ENCODE assay signal across 8 cellular contexts in the genomic region with DNA sequence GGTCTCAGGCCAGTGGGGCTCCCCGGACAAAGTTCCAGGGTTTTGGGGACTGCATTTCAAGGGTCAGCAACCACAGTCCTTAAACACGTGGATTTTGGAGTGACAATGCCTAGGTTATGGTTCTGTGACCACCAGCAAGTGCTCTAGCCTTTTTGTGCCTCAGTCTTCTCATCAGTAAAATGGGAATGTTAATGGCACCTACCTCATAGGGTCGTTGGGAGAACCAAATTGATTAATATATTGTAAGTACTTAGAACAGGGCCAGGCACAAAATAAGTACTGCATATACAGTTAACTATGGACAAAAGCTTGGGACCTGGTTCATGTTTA. TPM values are rescaled to one million over a fixed set of nuclear protein-coding genes. Genes with fewer than 3 reads are reported as not detected.
A peak's percentile ranks its signal among the peaks of the same experiment; 100 is the strongest.
DNase-seq lines count a peak whose midpoint lies in the region; ATAC-seq, FAIRE-seq and TF ChIP-seq lines count a peak whose summit lies in the region.

No MANE protein-coding gene starts in this region.

- no peak for TF ChIP-seq EP300 in H1 (IDR thresholded peaks at IDR 0.05; ENCODE audit: borderline replicate concordance in 1 of 2, low read depth in 2 of 2, low read length in 2 of 2)

- no peak overlapping the region for H3K23ac ChIP-seq in H1 (ENCODE audit: insufficient read length)

- peaks cover 0 to 61% (median 24%) of the 10 kb centered on the region in 11 experiments; a peak in 14 of 22 replicates for H3K36me3 ChIP-seq in BLaER1 treated with 17β-estradiol and CSF1 and Interleukin-3, amounts not matched to agents 10 nM and 100 nM
- no peaks in the 10 kb centered on the region for H3K36me3 ChIP-seq in H1 (ENCODE audit: control insufficient read depth in 2 of 4, insufficient read depth in 4 of 4, low read length in 3 of 4)
- H3K36me3 ChIP-seq in osteoblast (ENCODE audit: insufficient read depth, low read length), result peaks cover 15% of the 10 kb centered on the region

- peak overlapping the region; percentile 78 to 97 (median 91) for H3K27ac ChIP-seq in BLaER1 treated with 17β-estradiol and CSF1 and Interleukin-3, amounts not matched to agents 10 nM and 100 nM
- H3K27ac ChIP-seq in RWPE1 (peak overlapping the region; percentile 98), H1 (ENCODE audit: low read depth, low read length) (no peak overlapping the region), osteoblast (ENCODE audit: low read depth, low read length) (peak overlapping the region; percentile 100)

- ATAC-seq in HG02623 (IDR thresholded peaks at IDR 0.05; ENCODE audit: unreplicated experiment) (no peak), HG03469 (IDR thresholded peaks at IDR 0.05; ENCODE audit: unreplicated experiment) (no peak)

- peak overlapping the region; percentile 17; the same call in 1 of the 2 replicates for H2BK20ac ChIP-seq in H1 (ENCODE audit: low read length)

- H3K4me1 ChIP-seq in BLaER1 treated with 17β-estradiol and CSF1 and Interleukin-3, amounts not matched to agents 10 nM and 100 nM, result peaks cover 51 to 100% (median 97%) of the 10 kb centered on the region in 10 experiments
- H3K4me1 ChIP-seq in H1 (replicated peaks in 1 of 4; ENCODE audit: control insufficient read depth in 3 of 4, insufficient read depth in 4 of 4, low read length in 3 of 4) (peaks cover 17 to 35% (median 27%) of the 10 kb centered on the region in 4 experiments), osteoblast (ENCODE audit: insufficient read depth, low read length) (peaks cover 31% of the 10 kb centered on the region)

- H4K8ac ChIP-seq in H1 (ENCODE audit: extremely low read depth, insufficient read depth, low read length), result no peak overlapping the region

- POLR2A ChIA-PET in RWPE1 (lab: Yijun Ruan, JAX; ENCODE audit: low non-redundant PET) (no interaction called here), H1 (lab: Charles Lee; ENCODE audit: partially characterized antibody) (no interaction called here)

- no peaks in the 10 kb centered on the region for H3K23me2 ChIP-seq in H1 (ENCODE audit: low read depth, low read length)

- H4K91ac ChIP-seq in H1 (replicated peaks; ENCODE audit: insufficient read length, low read length), result peak overlapping the region; percentile 13

- peak overlapping the region; percentile 64 to 81 (median 78) for H3K9ac ChIP-seq in BLaER1 treated with 17β-estradiol and CSF1 and Interleukin-3, amounts not matched to agents 10 nM and 100 nM
- H3K9ac ChIP-seq in H1 (replicated peaks in 1 of 4; ENCODE audit: extremely low read depth in 1 of 4, low read depth in 3 of 4, low read length in 3 of 4), result no peak overlapping the region; a peak in 1 of 7 replicates

- H2AFZ ChIP-seq in H1 (ENCODE audit: low read length) (no peak overlapping the region), osteoblast (ENCODE audit: low read length) (no peak overlapping the region)

- peak overlapping the region; percentile 3 for H3K4ac ChIP-seq in H1 (replicated peaks; ENCODE audit: insufficient read length, low read depth, low read length)

- peak overlapping the region in 2 of 10 experiments; percentile 10 to 50; a peak in 1 of 20 replicates for H3K4me3 ChIP-seq in BLaER1 treated with 17β-estradiol and CSF1 and Interleukin-3, amounts not matched to agents 10 nM and 100 nM
- H3K4me3 ChIP-seq in H1 (ENCODE audit: extremely low read depth in 1 of 4, insufficient read depth in 2 of 4, low read depth in 3 of 4, low read length in 4 of 4) (peak overlapping the region in 1 of 4 experiments; percentile 17; a peak in 1 of 8 replicates), osteoblast (ENCODE audit: insufficient read depth, low read length) (no peak overlapping the region)

- CTCF ChIA-PET in RWPE1 (lab: Yijun Ruan, JAX) (interaction anchor here (0.6 kb wide), 1 partner anchor 87 kb away, joined by 3 read pairs; no protein-coding TSS in a partner anchor), H1 (lab: Charles Lee; ENCODE audit: partially characterized antibody) (interaction anchor here (1.2 kb wide), 1 partner anchor 28 kb away, joined by 3 read pairs; no protein-coding TSS in a partner anchor)

- peak overlapping the region; percentile 57 to 97 (median 82) for H3K4me2 ChIP-seq in BLaER1 treated with 17β-estradiol and CSF1 and Interleukin-3, amounts not matched to agents 10 nM and 100 nM
- H3K4me2 ChIP-seq in H1 (ENCODE audit: insufficient read depth in 1 of 2, low read depth in 2 of 2, low read length in 2 of 2) (peak overlapping the region; percentile 10 to 32; a peak in 2 of 4 replicates), osteoblast (ENCODE audit: insufficient read depth, low read length) (peak overlapping the region; percentile 2)

- TF ChIP-seq CTCF in RWPE1 (conservative IDR thresholded peaks at IDR 0.05; ENCODE audit: low read depth), result no peak
- no peak for TF ChIP-seq CTCF in H1 (IDR thresholded peaks at IDR 0.05; ENCODE audit: control extremely low read depth in 1 of 3, insufficient read depth in 1 of 3, low read depth in 1 of 3, low read length in 3 of 3)
- TF ChIP-seq CTCF in osteoblast (IDR thresholded peaks at IDR 0.05; ENCODE audit: extremely low read depth, low read depth, low read length), result no peak

- peaks cover 0 to 5% (median 0%) of the 10 kb centered on the region in 11 experiments; a peak in 1 of 22 replicates for H3K9me3 ChIP-seq in BLaER1 treated with 17β-estradiol and CSF1 and Interleukin-3, amounts not matched to agents 10 nM and 100 nM (replicated peaks in 1 of 11)
- H3K9me3 ChIP-seq in H1 (ENCODE audit: insufficient read depth in 2 of 2, low read depth in 1 of 2, low read length in 1 of 2) (no peaks in the 10 kb centered on the region), osteoblast (ENCODE audit: low read depth, low read length) (no peaks in the 10 kb centered on the region)

- H3K18ac ChIP-seq in H1 (ENCODE audit: extremely low read depth, low read length), result peak overlapping the region; percentile 91; the same call in 1 of the 2 replicates

- H2BK5ac ChIP-seq in H1 (ENCODE audit: low read depth, low read length), result peak overlapping the region; percentile 82

- no peaks in the 10 kb centered on the region; a peak in 1 of 22 replicates for H4K20me1 ChIP-seq in BLaER1 treated with 17β-estradiol and CSF1 and Interleukin-3, amounts not matched to agents 10 nM and 100 nM
- no peaks in the 10 kb centered on the region for H4K20me1 ChIP-seq in H1 (replicated peaks in 1 of 2; ENCODE audit: control insufficient read depth in 1 of 2, insufficient read depth in 2 of 2, low read length in 2 of 2)
- no peaks in the 10 kb centered on the region for H4K20me1 ChIP-seq in osteoblast (ENCODE audit: insufficient read depth, low read length)

- H2AK5ac ChIP-seq in H1 (ENCODE audit: low read depth, low read length), result no peak overlapping the region

- peaks cover 0 to 37% of the 10 kb centered on the region in 2 experiments; a peak in 2 of 4 replicates for H3K79me2 ChIP-seq in H1 (ENCODE audit: control insufficient read depth in 1 of 2, insufficient read depth in 2 of 2, low read length in 2 of 2)
- peaks cover 73% of the 10 kb centered on the region for H3K79me2 ChIP-seq in osteoblast (ENCODE audit: insufficient read depth, low read length)

- no peaks in the 10 kb centered on the region for H3K27me3 ChIP-seq in BLaER1 treated with 17β-estradiol and CSF1 and Interleukin-3, amounts not matched to agents 10 nM and 100 nM
- H3K27me3 ChIP-seq in H1 (replicated peaks in 1 of 4; ENCODE audit: control insufficient read depth in 3 of 4, extremely low read depth in 1 of 4, insufficient read depth in 3 of 4, low read length in 3 of 4) (no peaks in the 10 kb centered on the region), osteoblast (ENCODE audit: insufficient read depth, low read length) (no peaks in the 10 kb centered on the region)

- 57% methylated on average over 3 of the region's 3 CpGs; no CpG with 5 or more reads in 1 of the 2 experiments for WGBS in H1 (ENCODE audit: extremely low coverage in 1 of 2, insufficient coverage in 1 of 2, insufficient read length in 1 of 2, insufficient replicate concordance in 2 of 2, low coverage in 1 of 2, low lambda C conversion rate in 2 of 2, missing lambda C conversion rate in 1 of 2), 2 experiments

- peak overlapping the region; percentile 36; the same call in 1 of the 2 replicates for H2BK15ac ChIP-seq in H1 (ENCODE audit: low read length)

- H3K56ac ChIP-seq in H1 (replicated peaks; ENCODE audit: insufficient read length, low read depth, low read length), result no peak overlapping the region

- TF ChIP-seq RAD21 in H1 (IDR thresholded peaks at IDR 0.05 in 1 of 2, conservative IDR thresholded peaks at IDR 0.05 in 1 of 2; ENCODE audit: low read depth in 2 of 2, low read length in 2 of 2), result no peak

- no peak overlapping the region for H4K5ac ChIP-seq in H1 (ENCODE audit: insufficient read length, low read depth, low read length)

- FAIRE-seq in H1 (lab: Jason Lieb, UNC), result no peak

- H3K79me1 ChIP-seq in H1 (ENCODE audit: low read depth, low read length), result peaks cover 3% of the 10 kb centered on the region; the same call in 1 of the 2 replicates

- peak overlapping the region; percentile 96; the same call in 1 of the 2 replicates for H2BK12ac ChIP-seq in H1 (ENCODE audit: low read depth, low read length)

- no peak overlapping the region for H2BK120ac ChIP-seq in H1 (replicated peaks; ENCODE audit: low read depth, low read length)

- H3K14ac ChIP-seq in H1 (ENCODE audit: insufficient read length), result no peak overlapping the region

- no peak for TF ChIP-seq POLR2A in H1 (IDR thresholded peaks at IDR 0.05; ENCODE audit: control extremely low read depth in 1 of 2, low read depth in 2 of 2, low read length in 2 of 2)

- DNase-seq in RWPE1 (ENCODE audit: low spot score) (no peak), H1 (ENCODE audit: low read depth in 1 of 2, low spot score in 2 of 2) (no peak), osteoblast (ENCODE audit: insufficient read length, low spot score, missing footprints) (no peak), NCI-H1436 (lab: John Stamatoyannopoulos, UW) (no peak), putamen (ENCODE audit: low spot score) (no peak)

RNA-seq across cellular contexts. Expression of a gene that starts 13.8 kb away (rescaled TPM):
- 29.4 and 32.7 TPM in 2 replicates for total RNA-seq in H1 (2021; fragmentation: NEBNext Ultra II Directional; extraction: Animal tissue kit (Norgen Biotek cat#: 25700))
- polyA plus RNA-seq in H1 (2011; rRNA removed), result 29.1 and 38.2 TPM in 2 replicates
- 25.4 TPM for polyA plus RNA-seq in H1 (2011; cell fraction: cytosol; rRNA removed)
- polyA plus RNA-seq in H1 (2011; cell fraction: nucleus; rRNA removed), result 31.2 TPM
- 22.5 to 25.9 TPM (median 24.5 TPM) in 4 replicates for polyA plus RNA-seq in H1 (2012, experiment 1 of 2)
- 21.4 TPM for polyA plus RNA-seq in H1 (2012, experiment 2 of 2)
- 34.5 TPM for polyA plus RNA-seq in H1 (2013, experiment 1 of 2)
- polyA plus RNA-seq in H1 (2013, experiment 2 of 2), result 34.4 TPM
- 26.9 and 37.0 TPM in 2 replicates for polyA minus RNA-seq in H1 (2011; rRNA and poly(A)+ RNA removed)
- 15.6 TPM for polyA minus RNA-seq in H1 (2011; cell fraction: cytosol; rRNA and poly(A)+ RNA removed)
- polyA minus RNA-seq in H1 (2011; cell fraction: nucleus; rRNA and poly(A)+ RNA removed), result 17.7 TPM
- 28.0 and 32.9 TPM in 2 replicates for total RNA-seq in osteoblast

RNA-seq across cellular contexts. Expression of a gene that starts 59.0 kb away (rescaled TPM):
- 16.6 and 18.4 TPM in 2 replicates for total RNA-seq in H1 (2021; fragmentation: NEBNext Ultra II Directional; extraction: Animal tissue kit (Norgen Biotek cat#: 25700))
- 8.1 and 8.7 TPM in 2 replicates for polyA plus RNA-seq in H1 (2011; rRNA removed)
- 14.7 TPM for polyA plus RNA-seq in H1 (2011; cell fraction: cytosol; rRNA removed)
- 7.4 TPM for polyA plus RNA-seq in H1 (2011; cell fraction: nucleus; rRNA removed)
- polyA plus RNA-seq in H1 (2012, experiment 1 of 2), result 20.7 to 29.4 TPM (median 24.4 TPM) in 4 replicates
- 29.3 TPM for polyA plus RNA-seq in H1 (2012, experiment 2 of 2)
- 35.3 TPM for polyA plus RNA-seq in H1 (2013, experiment 1 of 2)
- 37.6 TPM for polyA plus RNA-seq in H1 (2013, experiment 2 of 2)
- 6.5 and 28.8 TPM in 2 replicates for polyA minus RNA-seq in H1 (2011; rRNA and poly(A)+ RNA removed)
- 7.0 TPM for polyA minus RNA-seq in H1 (2011; cell fraction: cytosol; rRNA and poly(A)+ RNA removed)
- polyA minus RNA-seq in H1 (2011; cell fraction: nucleus; rRNA and poly(A)+ RNA removed), result 3.3 TPM
- total RNA-seq in osteoblast, result 57.9 and 71.3 TPM in 2 replicates

Comparison
In these comparisons a context has a peak if more than half of its experiments do, and no peak if none do; other contexts are left out.
1. H3K4me2 ChIP-seq: peak in every context shown above with its lines; median percentile 82 in BLaER1 treated with 17β-estradiol and CSF1 and Interleukin-3, amounts not matched to agents 10 nM and 100 nM; 21 in H1; 2 in osteoblast.
2. H3K9ac ChIP-seq: peak in BLaER1 treated with 17β-estradiol and CSF1 and Interleukin-3, amounts not matched to agents 10 nM and 100 nM (11 of 11); none in H1 (0 of 4).